1 cellular context compared by ENCODE assay signal in genomic region chr11:85664561-85665481, GRCh38.
TF ChIP-seq lines count a peak whose summit lies in the region.

Gene CREBZF, minus strand, starts transcription at chr11:85665129. Its CDS starts 254 bp downstream, at chr11:85664875.

TF ChIP-seq in A549, 52 proteins besides CTCF, POLR2A, EP300 and RAD21 (continued from another document):
- TF ChIP-seq MAFK (IDR thresholded peaks at IDR 0.05; ENCODE audit: partially characterized antibody): peak; percentile 100
- peak; percentile 93 to 97 for TF ChIP-seq JUN (IDR thresholded peaks at IDR 0.05)
- peak; percentile 97 for TF ChIP-seq NFE2L2 (conservative IDR thresholded peaks at IDR 0.05; ENCODE audit: low read length)
- peak; percentile 91 for TF ChIP-seq CHD2 (IDR thresholded peaks at IDR 0.05; ENCODE audit: low read length, partially characterized antibody)
- peak; percentile 65; the same call in 1 of the 2 replicates for TF ChIP-seq TFCP2L1 (CRISPR knock-in tag; IDR thresholded peaks at IDR 0.05)
- peak; percentile 67 for TF ChIP-seq MAX (IDR thresholded peaks at IDR 0.05)
- TF ChIP-seq CEBPB (IDR thresholded peaks at IDR 0.05): 0 out of 4 replicates have a peak, but pooled peaks of 1 of the 2 experiments have one; percentile 39
- TF ChIP-seq EHF (CRISPR knock-in tag; IDR thresholded peaks at IDR 0.05): no peak
- TF ChIP-seq RNF2 (IDR thresholded peaks at IDR 0.05; ENCODE audit: borderline replicate concordance, low read depth): no peak
- peak; percentile 92 for TF ChIP-seq BCL3 (IDR thresholded peaks at IDR 0.05)
- no peak for TF ChIP-seq ATOH8 (CRISPR knock-in tag; IDR thresholded peaks at IDR 0.05; ENCODE audit: low read depth)
- TF ChIP-seq CBX8 (IDR thresholded peaks at IDR 0.05): peak; percentile 50; the same call in 1 of the 2 replicates
- 0 out of 2 replicates have a peak, but pooled peaks have one; percentile 47 for TF ChIP-seq HOXA7 (CRISPR knock-in tag; IDR thresholded peaks at IDR 0.05)
- peak; percentile 75; the same call in 1 of the 2 replicates for TF ChIP-seq TP53 (CRISPR knock-in tag; IDR thresholded peaks at IDR 0.05)
